In genomic region chr12:27523305-27523641, GRCh38 we compare ENCODE assay signal across 8 cellular contexts. TPM values are rescaled to one million over a fixed set of nuclear protein-coding genes. Genes with fewer than 3 reads are reported as not detected.
DNase-seq lines count a peak whose midpoint lies in the region; ATAC-seq and TF ChIP-seq lines count a peak whose summit lies in the region.

No MANE protein-coding gene starts in this region.

- H3K4me2 ChIP-seq in SU-DHL-6 (ENCODE audit: low read depth, low read length, poor library complexity, severe bottlenecking), result peak overlapping the region; percentile 67

- peak overlapping the region; percentile 91 for H3K4me3 Mint-ChIP-seq in stimulated activated effector memory CD8-positive, alpha-beta T cell treated with anti-CD3 and anti-CD28 coated beads, Interleukin-12 subunit alpha, Interleukin-12 subunit beta, amount 100 ng/mL, for 72 hours

- H3K4me1 Mint-ChIP-seq in stimulated activated effector memory CD8-positive, alpha-beta T cell treated with anti-CD3 and anti-CD28 coated beads, Interleukin-12 subunit alpha, Interleukin-12 subunit beta, amount 100 ng/mL, for 72 hours, result peaks cover 19% of the 10 kb centered on the region

- no peaks in the 10 kb centered on the region for H3K9me3 Mint-ChIP-seq in stimulated activated effector memory CD8-positive, alpha-beta T cell treated with anti-CD3 and anti-CD28 coated beads, Interleukin-12 subunit alpha, Interleukin-12 subunit beta, amount 100 ng/mL, for 72 hours

- peak overlapping the region; percentile 89 for H3K27ac Mint-ChIP-seq in stimulated activated effector memory CD8-positive, alpha-beta T cell treated with anti-CD3 and anti-CD28 coated beads, Interleukin-12 subunit alpha, Interleukin-12 subunit beta, amount 100 ng/mL, for 72 hours

- H2AFZ ChIP-seq in SU-DHL-6 (ENCODE audit: low read depth, low read length, severe bottlenecking), result peak overlapping the region; percentile 93

- no peaks in the 10 kb centered on the region for H3K79me2 ChIP-seq in SU-DHL-6 (ENCODE audit: insufficient read depth, low read length)

- peak; percentile 12 for ATAC-seq in HG02678 (IDR thresholded peaks at IDR 0.05; ENCODE audit: unreplicated experiment)
- ATAC-seq in gastroesophageal sphincter, result no peak
- peak; percentile 1 for ATAC-seq in stimulated activated effector memory CD8-positive, alpha-beta T cell treated with anti-CD3 and anti-CD28 coated beads, Interleukin-12 subunit alpha, Interleukin-12 subunit beta, amount 100 ng/mL, for 72 hours

- TF ChIP-seq EP300 in gastroesophageal sphincter (IDR thresholded peaks at IDR 0.05), result no peak

- peak; percentile 53 for DNase-seq in NOMO-1 treated with DMSO at 0.1 percent for 48 hours (lab: John Stamatoyannopoulos, UW; ENCODE audit: unreplicated experiment)
- no peak for DNase-seq in NOMO-1 treated with dmso at 0.1 percent for 144 hours (lab: John Stamatoyannopoulos, UW; ENCODE audit: unreplicated experiment)
- no peak for DNase-seq in stimulated activated effector memory CD8-positive, alpha-beta T cell treated with anti-CD3 and anti-CD28 coated beads, Interleukin-12 subunit alpha, Interleukin-12 subunit beta, amount 100 ng/mL, for 72 hours (ENCODE audit: low spot score in 2 of 2)
- no peak for DNase-seq in stimulated activated naive CD4-positive, alpha-beta T cell treated with Interleukin-2 at 50 U/mL for 16 hours (lab: John Stamatoyannopoulos, UW)
- no peak for DNase-seq in NCI-H1436 (lab: John Stamatoyannopoulos, UW)

- H3K9me2 ChIP-seq in SU-DHL-6 (replicated peaks; ENCODE audit: insufficient read depth, low read length), result no peaks in the 10 kb centered on the region

- peak overlapping the region; percentile 53 for H3K9ac ChIP-seq in SU-DHL-6 (ENCODE audit: low read length)

- TF ChIP-seq CTCF in SU-DHL-6 (IDR thresholded peaks at IDR 0.05; ENCODE audit: insufficient read depth, low read length, poor library complexity, severe bottlenecking), result no peak
- TF ChIP-seq CTCF in gastroesophageal sphincter (IDR thresholded peaks at IDR 0.05), result no peak

- 0 to 1% methylated on average over 6 of the region's 6 CpGs for WGBS in gastroesophageal sphincter (ENCODE audit: low coverage in 1 of 2), 2 donors

- H3K4me1 ChIP-seq in gastroesophageal sphincter, result peaks cover 4 to 54% (median 5%) of the 10 kb centered on the region in 3 donors

- H3K27ac ChIP-seq in SU-DHL-6 (ENCODE audit: low read depth, low read length) (no peak overlapping the region), gastroesophageal sphincter (peak overlapping the region; percentile 72 to 95 (median 92))

- H3K4me3 ChIP-seq in SU-DHL-6 (ENCODE audit: insufficient read depth, low read length, poor library complexity, severe bottlenecking) (peak overlapping the region; percentile 71), gastroesophageal sphincter (peak overlapping the region; percentile 49 to 78)

- no peaks in the 10 kb centered on the region for H4K20me1 ChIP-seq in SU-DHL-6 (ENCODE audit: low read depth, low read length)

- no peaks in the 10 kb centered on the region for H3F3A ChIP-seq in SU-DHL-6 (ENCODE audit: insufficient read depth)

- no peaks in the 10 kb centered on the region for H3K36me3 ChIP-seq in SU-DHL-6 (ENCODE audit: low read length)
- no peaks in the 10 kb centered on the region for H3K36me3 ChIP-seq in gastroesophageal sphincter

- no peaks in the 10 kb centered on the region for H3K9me3 ChIP-seq in SU-DHL-6 (ENCODE audit: insufficient read depth, low read length)
- no peaks in the 10 kb centered on the region for H3K9me3 ChIP-seq in gastroesophageal sphincter

- no peak for TF ChIP-seq POLR2A in gastroesophageal sphincter (IDR thresholded peaks at IDR 0.05)

- no peaks in the 10 kb centered on the region for H3K36me3 Mint-ChIP-seq in stimulated activated effector memory CD8-positive, alpha-beta T cell treated with anti-CD3 and anti-CD28 coated beads, Interleukin-12 subunit alpha, Interleukin-12 subunit beta, amount 100 ng/mL, for 72 hours

- no peaks in the 10 kb centered on the region for H3K27me3 ChIP-seq in SU-DHL-6 (ENCODE audit: low read length)
- H3K27me3 ChIP-seq in gastroesophageal sphincter, result no peaks in the 10 kb centered on the region

RNA-seq across cellular contexts. Expression of gene PPFIBP1, which starts 0.7 kb away (rescaled TPM):
- 10 to 100 TPM; 70.7 to 78.7 (median 72.5) TPM for total RNA-seq in gastroesophageal sphincter
